In the genomic region with DNA sequence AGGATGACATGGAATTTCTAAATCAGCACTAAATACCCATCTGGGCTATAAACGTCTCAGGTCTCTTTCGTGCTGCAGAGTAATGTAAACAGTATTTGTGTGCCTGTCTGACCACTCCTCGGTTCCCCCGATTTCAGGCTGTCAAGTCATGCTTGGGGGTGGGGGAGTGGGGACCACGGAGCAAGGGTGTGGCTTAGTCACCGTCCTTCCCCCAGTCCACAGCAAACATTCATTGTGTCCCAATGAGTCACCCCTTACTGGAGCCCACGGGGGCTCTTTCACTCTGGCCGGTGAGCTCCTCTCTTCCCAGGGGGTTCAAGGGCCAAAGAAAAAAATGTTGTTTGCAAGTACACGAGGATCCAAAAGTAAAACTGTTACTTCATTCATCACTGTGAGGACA, we compare ENCODE assay signal across 1 cellular context.
TF ChIP-seq lines count a peak whose summit lies in the region.

No MANE protein-coding gene starts in this region.

TF ChIP-seq in HepG2, 621 proteins besides CTCF, POLR2A, EP300 and RAD21 (continued from another document and continues in another):
- TF ChIP-seq CSRNP1 (CRISPR knock-in tag; IDR thresholded peaks at IDR 0.05) = no peak
- no peak for TF ChIP-seq ZSCAN22 (CRISPR knock-in tag; IDR thresholded peaks at IDR 0.05)
- no peak for TF ChIP-seq ZNF605 (CRISPR knock-in tag; IDR thresholded peaks at IDR 0.05)
- TF ChIP-seq, protein P1, sequence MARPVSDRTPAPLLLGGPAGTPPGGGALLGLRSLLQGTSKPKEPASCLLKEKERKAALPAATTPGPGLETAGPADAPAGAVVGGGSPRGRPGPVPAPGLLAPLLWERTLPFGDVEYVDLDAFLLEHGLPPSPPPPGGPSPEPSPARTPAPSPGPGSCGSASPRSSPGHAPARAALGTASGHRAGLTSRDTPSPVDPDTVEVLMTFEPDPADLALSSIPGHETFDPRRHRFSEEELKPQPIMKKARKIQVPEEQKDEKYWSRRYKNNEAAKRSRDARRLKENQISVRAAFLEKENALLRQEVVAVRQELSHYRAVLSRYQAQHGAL (CRISPR knock-in tag; IDR thresholded peaks at IDR 0.05; ENCODE audit: not compliant biosample characterization) = no peak
- TF ChIP-seq MEF2D (CRISPR knock-in tag; IDR thresholded peaks at IDR 0.05) = no peak
- no peak for TF ChIP-seq ZNF615 (CRISPR knock-in tag; IDR thresholded peaks at IDR 0.05; ENCODE audit: borderline replicate concordance)
- no peak for TF ChIP-seq XRCC5 (optimal IDR thresholded peaks at IDR 0.05; ENCODE audit: low read length)
- no peak for TF ChIP-seq HOXA5 (CRISPR knock-in tag; IDR thresholded peaks at IDR 0.05)
- no peak for TF ChIP-seq KIAA2018 (CRISPR knock-in tag; IDR thresholded peaks at IDR 0.05; ENCODE audit: borderline replicate concordance)
- TF ChIP-seq NR1H2 (CRISPR knock-in tag; IDR thresholded peaks at IDR 0.05; ENCODE audit: borderline replicate concordance, low read depth) = no peak
- no peak for TF ChIP-seq KAT7 (CRISPR knock-in tag; IDR thresholded peaks at IDR 0.05; ENCODE audit: borderline replicate concordance)
- TF ChIP-seq PHF5A (CRISPR knock-in tag; IDR thresholded peaks at IDR 0.05; ENCODE audit: low read depth, unreplicated experiment) = no peak
- TF ChIP-seq SIX1 (CRISPR knock-in tag; IDR thresholded peaks at IDR 0.05; ENCODE audit: borderline replicate concordance) = no peak
- TF ChIP-seq AGO2 (optimal IDR thresholded peaks at IDR 0.05; ENCODE audit: low read depth, low read length) = no peak
- TF ChIP-seq ZNF556 (CRISPR knock-in tag; IDR thresholded peaks at IDR 0.05; ENCODE audit: borderline replicate concordance) = no peak
- no peak for TF ChIP-seq RFX3 (CRISPR knock-in tag; IDR thresholded peaks at IDR 0.05)
- TF ChIP-seq RXRB (CRISPR knock-in tag; IDR thresholded peaks at IDR 0.05; ENCODE audit: borderline replicate concordance) = peak; percentile 59; the same call in 1 of the 2 replicates
- peak; percentile 36; the same call in 1 of the 2 replicates for TF ChIP-seq TBX3 (IDR thresholded peaks at IDR 0.05; ENCODE audit: borderline replicate concordance)
- TF ChIP-seq CSRNP2 (CRISPR knock-in tag; conservative IDR thresholded peaks at IDR 0.05; ENCODE audit: low read depth) = no peak
- peak; percentile 74 for TF ChIP-seq MED1 (CRISPR knock-in tag; IDR thresholded peaks at IDR 0.05)
- no peak for TF ChIP-seq MLX (CRISPR knock-in tag; IDR thresholded peaks at IDR 0.05)
- TF ChIP-seq ZNF225 (CRISPR knock-in tag; IDR thresholded peaks at IDR 0.05) = no peak
- no peak for TF ChIP-seq ZMAT3 (CRISPR knock-in tag; conservative IDR thresholded peaks at IDR 0.05)
- TF ChIP-seq NR2F1 (CRISPR knock-in tag; IDR thresholded peaks at IDR 0.05) = peak in 1 of 2 experiments; percentile 51; a peak in 1 of 4 replicates
- TF ChIP-seq, protein P2, sequence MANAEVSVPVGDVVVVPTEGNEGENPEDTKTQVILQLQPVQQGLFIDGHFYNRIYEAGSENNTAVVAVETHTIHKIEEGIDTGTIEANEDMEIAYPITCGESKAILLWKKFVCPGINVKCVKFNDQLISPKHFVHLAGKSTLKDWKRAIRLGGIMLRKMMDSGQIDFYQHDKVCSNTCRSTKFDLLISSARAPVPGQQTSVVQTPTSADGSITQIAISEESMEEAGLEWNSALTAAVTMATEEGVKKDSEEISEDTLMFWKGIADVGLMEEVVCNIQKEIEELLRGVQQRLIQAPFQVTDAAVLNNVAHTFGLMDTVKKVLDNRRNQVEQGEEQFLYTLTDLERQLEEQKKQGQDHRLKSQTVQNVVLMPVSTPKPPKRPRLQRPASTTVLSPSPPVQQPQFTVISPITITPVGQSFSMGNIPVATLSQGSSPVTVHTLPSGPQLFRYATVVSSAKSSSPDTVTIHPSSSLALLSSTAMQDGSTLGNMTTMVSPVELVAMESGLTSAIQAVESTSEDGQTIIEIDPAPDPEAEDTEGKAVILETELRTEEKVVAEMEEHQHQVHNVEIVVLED (CRISPR knock-in tag; IDR thresholded peaks at IDR 0.05; ENCODE audit: borderline replicate concordance) = no peak
- TF ChIP-seq, protein P3, sequence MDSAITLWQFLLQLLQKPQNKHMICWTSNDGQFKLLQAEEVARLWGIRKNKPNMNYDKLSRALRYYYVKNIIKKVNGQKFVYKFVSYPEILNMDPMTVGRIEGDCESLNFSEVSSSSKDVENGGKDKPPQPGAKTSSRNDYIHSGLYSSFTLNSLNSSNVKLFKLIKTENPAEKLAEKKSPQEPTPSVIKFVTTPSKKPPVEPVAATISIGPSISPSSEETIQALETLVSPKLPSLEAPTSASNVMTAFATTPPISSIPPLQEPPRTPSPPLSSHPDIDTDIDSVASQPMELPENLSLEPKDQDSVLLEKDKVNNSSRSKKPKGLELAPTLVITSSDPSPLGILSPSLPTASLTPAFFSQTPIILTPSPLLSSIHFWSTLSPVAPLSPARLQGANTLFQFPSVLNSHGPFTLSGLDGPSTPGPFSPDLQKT (CRISPR knock-in tag; IDR thresholded peaks at IDR 0.05; ENCODE audit: borderline replicate concordance) = no peak
- no peak for TF ChIP-seq RAD51 (IDR thresholded peaks at IDR 0.05; ENCODE audit: borderline replicate concordance)
- TF ChIP-seq ZBTB37 (CRISPR knock-in tag; IDR thresholded peaks at IDR 0.05) = no peak
- TF ChIP-seq, protein P4, sequence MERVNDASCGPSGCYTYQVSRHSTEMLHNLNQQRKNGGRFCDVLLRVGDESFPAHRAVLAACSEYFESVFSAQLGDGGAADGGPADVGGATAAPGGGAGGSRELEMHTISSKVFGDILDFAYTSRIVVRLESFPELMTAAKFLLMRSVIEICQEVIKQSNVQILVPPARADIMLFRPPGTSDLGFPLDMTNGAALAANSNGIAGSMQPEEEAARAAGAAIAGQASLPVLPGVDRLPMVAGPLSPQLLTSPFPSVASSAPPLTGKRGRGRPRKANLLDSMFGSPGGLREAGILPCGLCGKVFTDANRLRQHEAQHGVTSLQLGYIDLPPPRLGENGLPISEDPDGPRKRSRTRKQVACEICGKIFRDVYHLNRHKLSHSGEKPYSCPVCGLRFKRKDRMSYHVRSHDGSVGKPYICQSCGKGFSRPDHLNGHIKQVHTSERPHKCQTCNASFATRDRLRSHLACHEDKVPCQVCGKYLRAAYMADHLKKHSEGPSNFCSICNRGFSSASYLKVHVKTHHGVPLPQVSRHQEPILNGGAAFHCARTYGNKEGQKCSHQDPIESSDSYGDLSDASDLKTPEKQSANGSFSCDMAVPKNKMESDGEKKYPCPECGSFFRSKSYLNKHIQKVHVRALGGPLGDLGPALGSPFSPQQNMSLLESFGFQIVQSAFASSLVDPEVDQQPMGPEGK (CRISPR knock-in tag; IDR thresholded peaks at IDR 0.05) = peak; percentile 86
- TF ChIP-seq HNF1B (CRISPR knock-in tag; IDR thresholded peaks at IDR 0.05) = peak; percentile 75
- no peak for TF ChIP-seq HMGA1 (CRISPR knock-in tag; conservative IDR thresholded peaks at IDR 0.05)
- no peak for TF ChIP-seq ESRRA (CRISPR knock-in tag; IDR thresholded peaks at IDR 0.05; ENCODE audit: low read depth)
- no peak; the same call in 1 of the 2 replicates for TF ChIP-seq CREB1 (IDR thresholded peaks at IDR 0.05)
- peak; percentile 31; the same call in 1 of the 2 replicates for TF ChIP-seq CREB1 (CRISPR knock-in tag; IDR thresholded peaks at IDR 0.05)
- TF ChIP-seq NBN (conservative IDR thresholded peaks at IDR 0.05) = no peak
- no peak for TF ChIP-seq TSC22D2 (CRISPR knock-in tag; IDR thresholded peaks at IDR 0.05; ENCODE audit: borderline replicate concordance)
